Comparison of ENCODE assay signal across 23 cellular contexts in genomic region chr2:157247068-157247407, GRCh38. TPM values are rescaled to one million over a fixed set of nuclear protein-coding genes. Genes with fewer than 3 reads are reported as not detected.
DNase-seq lines count a peak whose midpoint lies in the region; ATAC-seq and TF ChIP-seq lines count a peak whose summit lies in the region.
"Had no signal": no experiment of that assay in that cellular context is flagged by ENCODE, and none has a peak within 500 bp of the region (broad histone marks: within the 10 kb centered on the region; RNA-seq: fewer than 3 reads in every experiment).

No MANE protein-coding gene starts in this region.

- H3K9me2 ChIP-seq in GM23248 (ENCODE audit: insufficient read depth): no peaks in the 10 kb centered on the region; the same call in 1 of the 2 replicates

- TF ChIP-seq EP300 in tibial nerve (IDR thresholded peaks at IDR 0.05): no peak

- TF ChIP-seq CTCF in RWPE1 (conservative IDR thresholded peaks at IDR 0.05; ENCODE audit: low read depth) (no peak), endodermal cell (conservative IDR thresholded peaks at IDR 0.05) (no peak), progenitor cell of endocrine pancreas (IDR thresholded peaks at IDR 0.05; ENCODE audit: unreplicated experiment) (no peak), tibial nerve (IDR thresholded peaks at IDR 0.05) (no peak), thyroid gland (IDR thresholded peaks at IDR 0.05) (no peak)

- H3K9me3 ChIP-seq in GM23248 (ENCODE audit: low read depth) (no peaks in the 10 kb centered on the region), endodermal cell (ENCODE audit: control insufficient read depth, low read length) (no peaks in the 10 kb centered on the region), tibial nerve (no peaks in the 10 kb centered on the region), thyroid gland (no peaks in the 10 kb centered on the region), aorta (ENCODE audit: control insufficient read depth, low read length) (no peaks in the 10 kb centered on the region)

- H3K4me1 ChIP-seq in GM23248 (ENCODE audit: insufficient read depth) (peaks cover 37% of the 10 kb centered on the region), endodermal cell (ENCODE audit: control insufficient read depth, insufficient read depth, low read length) (peaks cover 6% of the 10 kb centered on the region), tibial nerve (peaks cover 0 to 10% (median 0%) of the 10 kb centered on the region in 4 donors), thyroid gland (no peaks in the 10 kb centered on the region), aorta (ENCODE audit: control insufficient read depth in 1 of 2, insufficient read depth in 2 of 2, low read length in 2 of 2) (no peaks in the 10 kb centered on the region)

- TF ChIP-seq POLR2A in tibial nerve (IDR thresholded peaks at IDR 0.05) (no peak), thyroid gland (IDR thresholded peaks at IDR 0.05) (no peak)

- 0 out of 2 replicates have a peak overlapping the region, but pooled peaks have one; percentile 12 for H3K4me3 ChIP-seq in GM23248
- no peak overlapping the region for H3K4me3 ChIP-seq in endodermal cell (ENCODE audit: low read length)
- no peak overlapping the region for H3K4me3 ChIP-seq in tibial nerve
- no peak overlapping the region for H3K4me3 ChIP-seq in thyroid gland (replicated peaks in 1 of 3)
- no peak overlapping the region for H3K4me3 ChIP-seq in aorta (ENCODE audit: low read length in 2 of 2)
- H3K4me3 ChIP-seq: cardiac muscle cell had no signal

- H3K4me1 Mint-ChIP-seq in endodermal cell (peaks cover 19% of the 10 kb centered on the region), progenitor cell of endocrine pancreas (ENCODE audit: low read depth) (peaks cover 13% of the 10 kb centered on the region)
- H3K4me1 Mint-ChIP-seq: nephron had no signal

- H3K36me3 Mint-ChIP-seq in endodermal cell (ENCODE audit: low read depth) (no peaks in the 10 kb centered on the region), progenitor cell of endocrine pancreas (ENCODE audit: insufficient read depth) (no peaks in the 10 kb centered on the region)
- H3K36me3 Mint-ChIP-seq: activated naive CD8-positive, alpha-beta T cell; CD8-positive, alpha-beta T cell; stimulated activated memory B cell treated with anti-CD40 and anti-IgM and Interleukin-4, amounts not matched to agents 10 μg/mL and 1 μg/mL and 100 μg/mL, for 72 hours had no signal

- H3K4me2 ChIP-seq in GM23248 (ENCODE audit: unreplicated experiment): peak overlapping the region; percentile 70

- no peaks in the 10 kb centered on the region for H3K27me3 Mint-ChIP-seq in endodermal cell (ENCODE audit: insufficient read depth)
- H3K27me3 Mint-ChIP-seq in progenitor cell of endocrine pancreas: peaks cover 5% of the 10 kb centered on the region
- H3K27me3 Mint-ChIP-seq: activated CD4-positive, alpha-beta memory T cell treated with anti-CD3 and anti-CD28 coated beads, Interleukin-2, amount 10 ng/mL, durations not matched to agents 7 days and 5 days; activated naive CD8-positive, alpha-beta T cell; stimulated activated memory B cell treated with anti-CD40 and anti-IgM and Interleukin-4, amounts not matched to agents 10 μg/mL and 1 μg/mL and 100 μg/mL, for 72 hours had no signal

- peaks cover 29% of the 10 kb centered on the region for H3F3A ChIP-seq in GM23248 (ENCODE audit: insufficient read depth)

- intact Hi-C loops in thyroid gland (cut with DNase I) (no loop called here), aorta (cut with DNase I) (no loop called here)

- H3K27ac ChIP-seq in GM23248: peak overlapping the region; percentile 94
- peak overlapping the region; percentile 98 for H3K27ac ChIP-seq in RWPE1
- H3K27ac ChIP-seq in endodermal cell (ENCODE audit: low read depth, low read length): no peak overlapping the region
- H3K27ac ChIP-seq in tibial nerve: peak overlapping the region in 1 of 4 donors; percentile 1
- no peak overlapping the region for H3K27ac ChIP-seq in thyroid gland
- no peak overlapping the region for H3K27ac ChIP-seq in aorta (ENCODE audit: low read depth in 1 of 2, low read length in 2 of 2)
- H3K27ac ChIP-seq: WERI-Rb-1 had no signal

- CTCF ChIA-PET in RWPE1 (lab: Yijun Ruan, JAX): no interaction called here

- no peaks in the 10 kb centered on the region for H3K79me2 ChIP-seq in GM23248 (ENCODE audit: insufficient read depth)

- H3K36me3 ChIP-seq in GM23248 (ENCODE audit: low read depth) (no peaks in the 10 kb centered on the region), endodermal cell (ENCODE audit: control insufficient read depth, insufficient read depth, low read length) (no peaks in the 10 kb centered on the region), tibial nerve (no peaks in the 10 kb centered on the region), thyroid gland (no peaks in the 10 kb centered on the region), aorta (ENCODE audit: control insufficient read depth in 1 of 2, insufficient read depth in 2 of 2, low read length in 1 of 2) (no peaks in the 10 kb centered on the region)
- H3K36me3 ChIP-seq: cardiac muscle cell, WERI-Rb-1 had no signal

- H2AFZ ChIP-seq in GM23248: peak overlapping the region; percentile 40

- H3K9ac ChIP-seq in GM23248 (peak overlapping the region; percentile 32), endodermal cell (ENCODE audit: extremely low read depth, low read length, poor library complexity, severe bottlenecking) (no peak overlapping the region)

- no peak overlapping the region for H3K4me3 Mint-ChIP-seq in endodermal cell
- H3K4me3 Mint-ChIP-seq in progenitor cell of endocrine pancreas (ENCODE audit: low read depth): no peak overlapping the region
- H3K4me3 Mint-ChIP-seq: activated CD4-positive, alpha-beta memory T cell treated with anti-CD3 and anti-CD28 coated beads, Interleukin-2, amount 10 ng/mL, durations not matched to agents 7 days and 5 days; activated naive CD8-positive, alpha-beta T cell; CD8-positive, alpha-beta T cell; nephron; stimulated activated memory B cell treated with anti-CD40 and anti-IgM and Interleukin-4, amounts not matched to agents 10 μg/mL and 1 μg/mL and 100 μg/mL, for 72 hours; T-helper 17 cell had no signal

- no peaks in the 10 kb centered on the region for H4K20me1 ChIP-seq in GM23248 (ENCODE audit: insufficient read depth)

- POLR2A ChIA-PET in RWPE1 (lab: Yijun Ruan, JAX; ENCODE audit: low non-redundant PET): no interaction called here

- H3K27me3 ChIP-seq in GM23248 (replicated peaks; ENCODE audit: insufficient read depth) (no peaks in the 10 kb centered on the region), endodermal cell (ENCODE audit: control insufficient read depth, insufficient read depth, low read length, poor library complexity, severe bottlenecking) (no peaks in the 10 kb centered on the region), tibial nerve (no peaks in the 10 kb centered on the region), thyroid gland (no peaks in the 10 kb centered on the region), aorta (ENCODE audit: control insufficient read depth in 1 of 2, insufficient read depth in 2 of 2, low read length in 1 of 2) (no peaks in the 10 kb centered on the region)
- H3K27me3 ChIP-seq: cardiac muscle cell had no signal

- no peak for ATAC-seq in aorta (ENCODE audit: low FRiP score)
- ATAC-seq: CD8-positive, alpha-beta T cell; Right ventricle myocardium inferior; T-helper 17 cell had no signal

- H3K9me3 Mint-ChIP-seq in endodermal cell (no peaks in the 10 kb centered on the region), progenitor cell of endocrine pancreas (ENCODE audit: low read depth) (no peaks in the 10 kb centered on the region)
- H3K9me3 Mint-ChIP-seq: activated CD4-positive, alpha-beta memory T cell treated with anti-CD3 and anti-CD28 coated beads, Interleukin-2, amount 10 ng/mL, durations not matched to agents 7 days and 5 days; activated T-cell treated with anti-CD3 and anti-CD28 coated beads, Interleukin-2, amount 50 U/mL, for 72 hours; CD8-positive, alpha-beta T cell; nephron; stimulated activated memory B cell treated with anti-CD40 and anti-IgM and Interleukin-4, amounts not matched to agents 10 μg/mL and 1 μg/mL and 100 μg/mL, for 72 hours had no signal

- in situ Hi-C loops in GM23248 (cut with MboI): no loop called here

- H3K27ac Mint-ChIP-seq in endodermal cell: peak overlapping the region; percentile 11
- peak overlapping the region; percentile 54 for H3K27ac Mint-ChIP-seq in progenitor cell of endocrine pancreas
- H3K27ac Mint-ChIP-seq: activated CD4-positive, alpha-beta memory T cell treated with anti-CD3 and anti-CD28 coated beads, Interleukin-2, amount 10 ng/mL, durations not matched to agents 7 days and 5 days; CD8-positive, alpha-beta T cell; nephron; T-helper 17 cell had no signal

- DNase-seq in GM23248 (no peak), RWPE1 (ENCODE audit: low spot score) (no peak), endodermal cell (no peak), progenitor cell of endocrine pancreas (ENCODE audit: low spot score, unreplicated experiment) (no peak), tibial nerve (ENCODE audit: low spot score in 2 of 2) (no peak), thyroid gland (no peak), MV-4-11 (lab: John Stamatoyannopoulos, UW) (no peak), aorta (no peak)
- DNase-seq: activated CD4-positive, alpha-beta memory T cell treated with anti-CD3 and anti-CD28 coated beads, Interleukin-2, amount 10 ng/mL, durations not matched to agents 7 days and 5 days; CD8-positive, alpha-beta T cell; DND-41; hippocampal formation; kidney; NCI-H2029; stimulated activated CD4-positive, alpha-beta T cell treated with anti-CD3 and anti-CD28 coated beads, Interleukin-12 subunit alpha, Interleukin-12 subunit beta, amount 100 ng/mL, for 4 hours; T-helper 17 cell; WERI-Rb-1 had no signal

- 97 to 98% methylated on average over 2 of the region's 2 CpGs for WGBS in GM23248 (ENCODE audit: low coverage in 1 of 2, low lambda C conversion rate in 2 of 2, missing lambda C conversion rate in 2 of 2), 2 experiments
- WGBS in endodermal cell (ENCODE audit: insufficient coverage in 1 of 2, insufficient read length in 1 of 2), 2 experiments: 70 to 82% methylated on average over 2 of the region's 2 CpGs
- WGBS in tibial nerve, 2 donors: 87 to 94% methylated on average over 2 of the region's 2 CpGs
- WGBS in thyroid gland, 2 donors: 89 to 90% methylated on average over 2 of the region's 2 CpGs
- WGBS in aorta, 2 donors: 87 to 90% methylated on average over 2 of the region's 2 CpGs

RNA-seq across cellular contexts. Expression of gene GALNT5, which starts 10.5 kb away (rescaled TPM):
- 114 and 117 TPM in 2 replicates for total RNA-seq in GM23248 (2014; rRNA removed; shearing (Covaris generic))
- polyA plus RNA-seq in GM23248 (2016; fragmentation: Nextera tagmentation; extraction: Ambion mirVana): 76.5 and 83.5 TPM in 2 replicates
- under 1 TPM in 1 of 2 donors, not detected in 1; 0.11 TPM for total RNA-seq in endodermal cell
- polyA plus RNA-seq in endodermal cell (2013, experiment 1 of 2): 0.78 TPM
- polyA plus RNA-seq in endodermal cell (2013, experiment 2 of 2): 0.21 TPM
- 0.60 and 1.2 TPM in 2 replicates for total RNA-seq in progenitor cell of endocrine pancreas
- total RNA-seq in tibial nerve: under 1 TPM in 3 of 4 donors, not detected in 1; 0.42 to 0.98 (median 0.87) TPM
- total RNA-seq in thyroid gland: under 1 TPM in 2 of 4 donors, not detected in 2; 0.13 to 0.49 TPM
- total RNA-seq in aorta: 1 to 10 TPM; 3.2 to 4.5 TPM
- under 1 TPM; 0.88 to 0.90 TPM for polyA plus RNA-seq in aorta
- total RNA-seq: activated CD4-positive, alpha-beta memory T cell treated with anti-CD3 and anti-CD28 coated beads, Interleukin-2, amount 10 ng/mL, durations not matched to agents 7 days and 5 days; activated T-cell treated with anti-CD3 and anti-CD28 coated beads, Interleukin-2, amount 50 U/mL, for 72 hours; CD8-positive, alpha-beta T cell; T-helper 17 cell had no signal

Comparison
In these comparisons a context has a peak if more than half of its experiments do, and no peak if none do; other contexts are left out.
1. H3K27ac ChIP-seq: peak in GM23248 (single experiment) and RWPE1 (single experiment); none in endodermal cell (single experiment), thyroid gland (0 of 3) and aorta (0 of 2).
2. RNA of gene GALNT5, which starts 10.5 kb away (total RNA-seq): 114 to 117 TPM in GM23248; 3.2 to 4.5 TPM in aorta, 0.42 to 0.98 TPM in tibial nerve, 0.60 to 1.2 TPM in progenitor cell of endocrine pancreas, 0.13 to 0.49 TPM in thyroid gland and 0.11 TPM in endodermal cell; every median in the first group is over 10 times any median in the second.